20 cellular contexts compared by ENCODE assay signal in the genomic region with DNA sequence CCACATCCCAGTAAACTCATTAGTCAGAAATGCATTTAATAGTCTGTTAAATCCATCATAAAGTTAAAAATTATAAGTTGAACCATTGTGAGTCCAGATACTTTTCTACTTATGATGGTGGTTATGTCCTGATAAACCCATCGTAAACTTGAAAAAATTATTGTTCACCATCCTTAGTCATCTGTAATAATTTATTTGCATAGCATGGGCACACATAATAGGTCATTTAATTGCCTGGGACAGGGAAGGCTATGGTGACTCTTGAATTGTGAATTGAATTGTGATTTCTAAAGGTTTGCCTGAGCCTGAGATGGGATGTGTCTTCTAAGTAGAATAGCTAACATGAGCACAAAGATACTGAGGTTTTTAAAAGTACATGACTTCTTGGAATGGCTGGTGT.
"Had no signal": no experiment of that assay in that cellular context is flagged by ENCODE, and none has a peak within 500 bp of the region (broad histone marks: within the 10 kb centered on the region; RNA-seq: fewer than 3 reads in every experiment).

No MANE protein-coding gene starts in this region.

- H3K4me2 ChIP-seq: neural progenitor cell had no signal

- H3K27ac ChIP-seq: neural progenitor cell, ovary, right lobe of liver, testis had no signal

- H3K4me1 ChIP-seq: right lobe of liver had no signal

- H3K36me3 ChIP-seq: gastrocnemius medialis, heart right ventricle, lower lobe of right lung, ovary, right lobe of liver, stomach had no signal

- H3K27me3 ChIP-seq: gastrocnemius medialis, heart right ventricle, neural progenitor cell, ovary, right lobe of liver, stomach, testis had no signal

- FAIRE-seq: TTC549, urothelium cell line had no signal

- DNase-seq: activated B cell treated with CpG ODN at 0.5 μM for 24 hours; activated CD4-positive, alpha-beta T cell treated with anti-CD3 and anti-CD28 coated beads for 48 hours; activated CD8-positive, alpha-beta memory T cell treated with anti-CD3 and anti-CD28 coated beads, Interleukin-2, amount 50 U/mL, for 48 hours; activated gamma-delta T cell; activated naive CD8-positive, alpha-beta T cell treated with anti-CD3 and anti-CD28 coated beads for 36 hours; activated T-cell treated with anti-CD3 and anti-CD28 coated beads, Interleukin-2, amount 50 U/mL, for 72 hours; amygdala; cerebellar nuclear complex; dermis blood vessel endothelial cell; gastrocnemius medialis; heart right ventricle; left cardiac atrium; lower lobe of right lung; ovary; right lobe of liver; stomach; testis had no signal

- H3K9me3 ChIP-seq: gastrocnemius medialis, lower lobe of right lung, ovary, right lobe of liver, stomach, testis had no signal

- H2AFZ ChIP-seq: neural progenitor cell had no signal

- H3K9ac ChIP-seq: neural progenitor cell had no signal

- H3K4me3 ChIP-seq: gastrocnemius medialis, heart right ventricle, lower lobe of right lung, neural progenitor cell, ovary, right lobe of liver, stomach, testis had no signal

- ATAC-seq: activated T-cell treated with anti-CD3 and anti-CD28 coated beads, Interleukin-2, amount 50 U/mL, for 72 hours; gastrocnemius medialis; lower lobe of right lung; right lobe of liver had no signal
